1 cellular context compared by ENCODE assay signal in genomic region chr3:9862391-9863235, GRCh38.
TF ChIP-seq lines count a peak whose summit lies in the region.

No MANE protein-coding gene starts in this region.

TF ChIP-seq in HepG2, 621 proteins besides CTCF, POLR2A, EP300 and RAD21 (continued from another document and continues in another):
- TF ChIP-seq THAP9 (CRISPR knock-in tag; IDR thresholded peaks at IDR 0.05; ENCODE audit: borderline replicate concordance) = peak; percentile 38; the same call in 1 of the 2 replicates
- TF ChIP-seq TEAD3 (CRISPR knock-in tag; optimal IDR thresholded peaks at IDR 0.05; ENCODE audit: borderline replicate concordance) = peak; percentile 53
- no peak; the same call in 1 of the 2 replicates for TF ChIP-seq RFX3 (CRISPR knock-in tag; IDR thresholded peaks at IDR 0.05)
- no peak for TF ChIP-seq ZNF562 (CRISPR knock-in tag; IDR thresholded peaks at IDR 0.05; ENCODE audit: borderline replicate concordance)
- no peak for TF ChIP-seq HOMEZ (CRISPR knock-in tag; IDR thresholded peaks at IDR 0.05; ENCODE audit: low read depth)
- TF ChIP-seq ZNF180 (CRISPR knock-in tag; IDR thresholded peaks at IDR 0.05; ENCODE audit: borderline replicate concordance, low read depth) = no peak
- peak; percentile 42; the same call in 1 of the 2 replicates for TF ChIP-seq KAT8 (CRISPR knock-in tag; IDR thresholded peaks at IDR 0.05)
- TF ChIP-seq STAG1 (CRISPR knock-in tag; IDR thresholded peaks at IDR 0.05) = peak; percentile 81
- TF ChIP-seq ZNF350 (CRISPR knock-in tag; IDR thresholded peaks at IDR 0.05; ENCODE audit: borderline replicate concordance, low read depth) = peak; percentile 81
- TF ChIP-seq SP4 (CRISPR knock-in tag; IDR thresholded peaks at IDR 0.05) = peak; percentile 56; the same call in 1 of the 2 replicates
- TF ChIP-seq RARA (CRISPR knock-in tag; IDR thresholded peaks at IDR 0.05) = peak; percentile 51; the same call in 1 of the 2 replicates
- no peak for TF ChIP-seq SRSF4 (IDR thresholded peaks at IDR 0.05; ENCODE audit: low read depth, low read length, poor library complexity, severe bottlenecking)
- TF ChIP-seq KLF9 (CRISPR knock-in tag; IDR thresholded peaks at IDR 0.05; ENCODE audit: low read depth) = 0 out of 2 replicates have a peak, but pooled peaks have one; percentile 12
- TF ChIP-seq ARID5B (CRISPR knock-in tag; IDR thresholded peaks at IDR 0.05) = peak; percentile 73; the same call in 1 of the 2 replicates
- TF ChIP-seq ZNF674 (CRISPR knock-in tag; IDR thresholded peaks at IDR 0.05; ENCODE audit: low read depth) = no peak
- no peak for TF ChIP-seq USF2 (IDR thresholded peaks at IDR 0.05; ENCODE audit: low read depth, low read length)
- no peak for TF ChIP-seq USF2 (CRISPR knock-in tag; IDR thresholded peaks at IDR 0.05; ENCODE audit: borderline replicate concordance)
- peak; percentile 79 for TF ChIP-seq DRAP1 (CRISPR knock-in tag; IDR thresholded peaks at IDR 0.05)
- TF ChIP-seq GFI1 (CRISPR knock-in tag; IDR thresholded peaks at IDR 0.05; ENCODE audit: borderline replicate concordance) = no peak; the same call in none of the 2 replicates
- TF ChIP-seq ZNF816 (CRISPR knock-in tag; IDR thresholded peaks at IDR 0.05; ENCODE audit: borderline replicate concordance) = no peak
- no peak for TF ChIP-seq ZNF276 (CRISPR knock-in tag; IDR thresholded peaks at IDR 0.05; ENCODE audit: low read depth)
- no peak for TF ChIP-seq MEF2D (CRISPR knock-in tag; IDR thresholded peaks at IDR 0.05)
- no peak for TF ChIP-seq BCLAF1 (IDR thresholded peaks at IDR 0.05)
- TF ChIP-seq ZNF484 (CRISPR knock-in tag; IDR thresholded peaks at IDR 0.05; ENCODE audit: borderline replicate concordance, low read depth) = no peak
- peak; percentile 79 for TF ChIP-seq PHF21A (CRISPR knock-in tag; IDR thresholded peaks at IDR 0.05)
- TF ChIP-seq ZSCAN20 (CRISPR knock-in tag; IDR thresholded peaks at IDR 0.05; ENCODE audit: borderline replicate concordance) = no peak
- no peak for TF ChIP-seq ZNF616 (CRISPR knock-in tag; IDR thresholded peaks at IDR 0.05; ENCODE audit: low read depth)
- TF ChIP-seq KDM2A (CRISPR knock-in tag; IDR thresholded peaks at IDR 0.05; ENCODE audit: borderline replicate concordance, low read depth) = peak; percentile 81
- TF ChIP-seq ZNF280D (CRISPR knock-in tag; IDR thresholded peaks at IDR 0.05) = no peak
- TF ChIP-seq HNRNPLL (IDR thresholded peaks at IDR 0.05; ENCODE audit: low read depth, low read length, poor library complexity, severe bottlenecking) = peak; percentile 70
